Comparison of ENCODE assay signal across 1 cellular context in the genomic region with DNA sequence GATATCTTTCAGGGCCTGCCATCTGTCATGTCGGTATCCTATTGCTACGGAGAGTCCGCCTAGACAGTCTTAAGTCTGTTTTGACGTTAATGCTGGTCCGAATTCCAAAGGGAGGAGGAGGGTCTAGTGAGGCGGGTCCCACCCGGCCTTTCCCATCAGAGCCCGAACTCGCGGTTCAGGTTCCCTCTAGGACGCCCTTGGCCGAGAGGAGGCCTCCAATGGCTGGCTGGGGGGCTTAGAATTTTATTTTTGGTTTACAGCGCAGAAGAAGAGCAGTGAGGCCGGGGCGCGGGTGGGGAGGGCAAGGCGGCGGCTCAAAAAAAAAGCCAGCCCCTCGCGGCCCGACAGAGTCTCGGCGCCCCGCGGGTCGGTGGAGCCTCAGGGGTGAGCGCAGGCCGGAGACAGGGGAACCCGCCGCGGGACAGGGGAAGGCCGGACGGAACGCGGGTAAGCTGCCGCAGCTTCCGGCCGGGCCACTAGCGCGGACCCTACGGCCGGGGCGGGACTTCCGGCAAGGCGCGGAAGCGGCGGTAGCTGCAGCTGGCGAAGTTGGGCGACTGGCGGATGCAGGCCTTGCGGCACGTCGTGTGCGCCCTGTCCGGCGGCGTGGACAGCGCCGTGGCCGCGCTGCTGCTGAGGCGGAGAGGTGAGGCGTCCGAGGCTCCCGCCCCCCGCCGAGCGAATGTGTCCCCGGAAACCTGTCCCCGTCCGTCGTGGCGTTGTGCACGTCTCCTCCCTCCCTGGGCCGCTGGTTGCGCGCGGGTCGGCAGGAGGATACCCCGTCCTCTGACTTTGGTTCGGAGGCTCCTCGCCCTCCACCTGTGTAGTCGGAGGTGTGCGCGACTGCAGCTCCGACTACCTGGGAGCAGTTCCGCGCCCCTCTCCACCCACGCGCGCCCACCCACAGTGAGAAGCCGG.
TF ChIP-seq lines count a peak whose summit lies in the region.

A gene with protein sequence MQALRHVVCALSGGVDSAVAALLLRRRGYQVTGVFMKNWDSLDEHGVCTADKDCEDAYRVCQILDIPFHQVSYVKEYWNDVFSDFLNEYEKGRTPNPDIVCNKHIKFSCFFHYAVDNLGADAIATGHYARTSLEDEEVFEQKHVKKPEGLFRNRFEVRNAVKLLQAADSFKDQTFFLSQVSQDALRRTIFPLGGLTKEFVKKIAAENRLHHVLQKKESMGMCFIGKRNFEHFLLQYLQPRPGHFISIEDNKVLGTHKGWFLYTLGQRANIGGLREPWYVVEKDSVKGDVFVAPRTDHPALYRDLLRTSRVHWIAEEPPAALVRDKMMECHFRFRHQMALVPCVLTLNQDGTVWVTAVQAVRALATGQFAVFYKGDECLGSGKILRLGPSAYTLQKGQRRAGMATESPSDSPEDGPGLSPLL (plus strand): TSS at position 514 of the 918 bp plus-strand sequence. CDS start 51 bp downstream, at position 565.

TF ChIP-seq in K562, 482 proteins besides CTCF, POLR2A, EP300 and RAD21 (continued from another document and continues in another):
- peak; percentile 52 for TF ChIP-seq PKNOX1 (IDR thresholded peaks at IDR 0.05)
- TF ChIP-seq SREBF2 (CRISPR knock-in tag; IDR thresholded peaks at IDR 0.05), result no peak
- peak; percentile 59 for TF ChIP-seq EGR1 (conservative IDR thresholded peaks at IDR 0.05)
- TF ChIP-seq, protein P1, sequence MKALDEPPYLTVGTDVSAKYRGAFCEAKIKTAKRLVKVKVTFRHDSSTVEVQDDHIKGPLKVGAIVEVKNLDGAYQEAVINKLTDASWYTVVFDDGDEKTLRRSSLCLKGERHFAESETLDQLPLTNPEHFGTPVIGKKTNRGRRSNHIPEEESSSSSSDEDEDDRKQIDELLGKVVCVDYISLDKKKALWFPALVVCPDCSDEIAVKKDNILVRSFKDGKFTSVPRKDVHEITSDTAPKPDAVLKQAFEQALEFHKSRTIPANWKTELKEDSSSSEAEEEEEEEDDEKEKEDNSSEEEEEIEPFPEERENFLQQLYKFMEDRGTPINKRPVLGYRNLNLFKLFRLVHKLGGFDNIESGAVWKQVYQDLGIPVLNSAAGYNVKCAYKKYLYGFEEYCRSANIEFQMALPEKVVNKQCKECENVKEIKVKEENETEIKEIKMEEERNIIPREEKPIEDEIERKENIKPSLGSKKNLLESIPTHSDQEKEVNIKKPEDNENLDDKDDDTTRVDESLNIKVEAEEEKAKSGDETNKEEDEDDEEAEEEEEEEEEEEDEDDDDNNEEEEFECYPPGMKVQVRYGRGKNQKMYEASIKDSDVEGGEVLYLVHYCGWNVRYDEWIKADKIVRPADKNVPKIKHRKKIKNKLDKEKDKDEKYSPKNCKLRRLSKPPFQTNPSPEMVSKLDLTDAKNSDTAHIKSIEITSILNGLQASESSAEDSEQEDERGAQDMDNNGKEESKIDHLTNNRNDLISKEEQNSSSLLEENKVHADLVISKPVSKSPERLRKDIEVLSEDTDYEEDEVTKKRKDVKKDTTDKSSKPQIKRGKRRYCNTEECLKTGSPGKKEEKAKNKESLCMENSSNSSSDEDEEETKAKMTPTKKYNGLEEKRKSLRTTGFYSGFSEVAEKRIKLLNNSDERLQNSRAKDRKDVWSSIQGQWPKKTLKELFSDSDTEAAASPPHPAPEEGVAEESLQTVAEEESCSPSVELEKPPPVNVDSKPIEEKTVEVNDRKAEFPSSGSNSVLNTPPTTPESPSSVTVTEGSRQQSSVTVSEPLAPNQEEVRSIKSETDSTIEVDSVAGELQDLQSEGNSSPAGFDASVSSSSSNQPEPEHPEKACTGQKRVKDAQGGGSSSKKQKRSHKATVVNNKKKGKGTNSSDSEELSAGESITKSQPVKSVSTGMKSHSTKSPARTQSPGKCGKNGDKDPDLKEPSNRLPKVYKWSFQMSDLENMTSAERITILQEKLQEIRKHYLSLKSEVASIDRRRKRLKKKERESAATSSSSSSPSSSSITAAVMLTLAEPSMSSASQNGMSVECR (CRISPR knock-in tag; IDR thresholded peaks at IDR 0.05), result peak; percentile 62; the same call in 1 of the 2 replicates
- TF ChIP-seq SP2 (IDR thresholded peaks at IDR 0.05; ENCODE audit: extremely low read depth, low read depth, low read length, poor library complexity, severe bottlenecking), result peak; percentile 37
- no peak for TF ChIP-seq NCOA4 (IDR thresholded peaks at IDR 0.05; ENCODE audit: partially characterized antibody)
- TF ChIP-seq NONO (IDR thresholded peaks at IDR 0.05; ENCODE audit: low read depth in 2 of 2, low read length in 1 of 2), result 0 out of 4 replicates have a peak, but pooled peaks have one; percentile 17 to 27
- TF ChIP-seq RB1 (IDR thresholded peaks at IDR 0.05; ENCODE audit: low read depth), result peak; percentile 92
- TF ChIP-seq GTF2B (IDR thresholded peaks at IDR 0.05; ENCODE audit: extremely low read depth, insufficient read length), result no peak
- TF ChIP-seq ZNF224 (CRISPR knock-in tag; IDR thresholded peaks at IDR 0.05), result no peak
- no peak for TF ChIP-seq SRSF9 (IDR thresholded peaks at IDR 0.05; ENCODE audit: borderline replicate concordance, low read depth, low read length)
- peak; percentile 30 for TF ChIP-seq DACH1 (IDR thresholded peaks at IDR 0.05; ENCODE audit: partially characterized antibody)
- no peak for TF ChIP-seq ZNF324 (CRISPR knock-in tag; IDR thresholded peaks at IDR 0.05)
- TF ChIP-seq ZNF263 (CRISPR knock-in tag; IDR thresholded peaks at IDR 0.05; ENCODE audit: borderline replicate concordance), result 0 out of 2 replicates have a peak, but pooled peaks have one; percentile 56
- TF ChIP-seq RBM34 (IDR thresholded peaks at IDR 0.05; ENCODE audit: borderline replicate concordance, insufficient read depth, low read length), result 0 out of 2 replicates have a peak, but pooled peaks have one; percentile 53
- no peak for TF ChIP-seq ZNF280A (IDR thresholded peaks at IDR 0.05; ENCODE audit: low read depth, partially characterized antibody)
- peak; percentile 49 to 62 for TF ChIP-seq E2F6 (IDR thresholded peaks at IDR 0.05; ENCODE audit: borderline replicate concordance in 1 of 2, extremely low read depth in 1 of 2, insufficient read depth in 1 of 2, insufficient read length in 1 of 2, low read depth in 1 of 2, low read length in 1 of 2, poor library complexity in 1 of 2, severe bottlenecking in 1 of 2)
- TF ChIP-seq PBX2 (CRISPR knock-in tag; IDR thresholded peaks at IDR 0.05; ENCODE audit: low read depth), result no peak
- no peak for TF ChIP-seq PBX2 (tag; conservative IDR thresholded peaks at IDR 0.05; ENCODE audit: low read depth)
- TF ChIP-seq ETV5 (CRISPR knock-in tag; IDR thresholded peaks at IDR 0.05; ENCODE audit: low read depth), result peak; percentile 81
- TF ChIP-seq E2F5 (CRISPR knock-in tag; IDR thresholded peaks at IDR 0.05), result no peak
- TF ChIP-seq SAP30 (IDR thresholded peaks at IDR 0.05; ENCODE audit: borderline replicate concordance, insufficient read depth, low read depth, low read length, poor library complexity, severe bottlenecking), result peak; percentile 75
- TF ChIP-seq PHF20 (IDR thresholded peaks at IDR 0.05; ENCODE audit: partially characterized antibody), result peak; percentile 91
- 0 out of 2 replicates have a peak, but pooled peaks have one; percentile 11 for TF ChIP-seq NFIC (IDR thresholded peaks at IDR 0.05)
- TF ChIP-seq, protein P2, sequence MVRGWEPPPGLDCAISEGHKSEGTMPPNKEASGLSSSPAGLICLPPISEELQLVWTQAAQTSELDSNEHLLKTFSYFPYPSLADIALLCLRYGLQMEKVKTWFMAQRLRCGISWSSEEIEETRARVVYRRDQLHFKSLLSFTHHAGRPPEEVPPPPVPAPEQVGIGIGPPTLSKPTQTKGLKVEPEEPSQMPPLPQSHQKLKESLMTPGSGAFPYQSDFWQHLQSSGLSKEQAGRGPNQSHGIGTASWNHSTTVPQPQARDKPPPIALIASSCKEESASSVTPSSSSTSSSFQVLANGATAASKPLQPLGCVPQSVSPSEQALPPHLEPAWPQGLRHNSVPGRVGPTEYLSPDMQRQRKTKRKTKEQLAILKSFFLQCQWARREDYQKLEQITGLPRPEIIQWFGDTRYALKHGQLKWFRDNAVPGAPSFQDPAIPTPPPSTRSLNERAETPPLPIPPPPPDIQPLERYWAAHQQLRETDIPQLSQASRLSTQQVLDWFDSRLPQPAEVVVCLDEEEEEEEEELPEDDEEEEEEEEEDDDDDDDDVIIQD (CRISPR knock-in tag; IDR thresholded peaks at IDR 0.05), result no peak
- TF ChIP-seq ATF7 (IDR thresholded peaks at IDR 0.05), result peak; percentile 58; the same call in 1 of the 2 replicates
- peak; percentile 60; the same call in 1 of the 2 replicates for TF ChIP-seq SUPT5H (IDR thresholded peaks at IDR 0.05)
- TF ChIP-seq, protein P3, sequence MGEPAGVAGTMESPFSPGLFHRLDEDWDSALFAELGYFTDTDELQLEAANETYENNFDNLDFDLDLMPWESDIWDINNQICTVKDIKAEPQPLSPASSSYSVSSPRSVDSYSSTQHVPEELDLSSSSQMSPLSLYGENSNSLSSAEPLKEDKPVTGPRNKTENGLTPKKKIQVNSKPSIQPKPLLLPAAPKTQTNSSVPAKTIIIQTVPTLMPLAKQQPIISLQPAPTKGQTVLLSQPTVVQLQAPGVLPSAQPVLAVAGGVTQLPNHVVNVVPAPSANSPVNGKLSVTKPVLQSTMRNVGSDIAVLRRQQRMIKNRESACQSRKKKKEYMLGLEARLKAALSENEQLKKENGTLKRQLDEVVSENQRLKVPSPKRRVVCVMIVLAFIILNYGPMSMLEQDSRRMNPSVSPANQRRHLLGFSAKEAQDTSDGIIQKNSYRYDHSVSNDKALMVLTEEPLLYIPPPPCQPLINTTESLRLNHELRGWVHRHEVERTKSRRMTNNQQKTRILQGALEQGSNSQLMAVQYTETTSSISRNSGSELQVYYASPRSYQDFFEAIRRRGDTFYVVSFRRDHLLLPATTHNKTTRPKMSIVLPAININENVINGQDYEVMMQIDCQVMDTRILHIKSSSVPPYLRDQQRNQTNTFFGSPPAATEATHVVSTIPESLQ (CRISPR knock-in tag; IDR thresholded peaks at IDR 0.05), result peak; percentile 68; the same call in 1 of the 2 replicates
- TF ChIP-seq, protein P4, sequence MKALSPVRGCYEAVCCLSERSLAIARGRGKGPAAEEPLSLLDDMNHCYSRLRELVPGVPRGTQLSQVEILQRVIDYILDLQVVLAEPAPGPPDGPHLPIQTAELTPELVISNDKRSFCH (CRISPR knock-in tag; IDR thresholded peaks at IDR 0.05), result no peak
- TF ChIP-seq, protein P4 (tag; IDR thresholded peaks at IDR 0.05), result no peak
- TF ChIP-seq SIN3A (IDR thresholded peaks at IDR 0.05; ENCODE audit: borderline replicate concordance in 2 of 2, control insufficient read depth in 1 of 2, low read depth in 2 of 2, low read length in 2 of 2), result peak; percentile 72 to 89; a peak in 3 of 4 replicates
- TF ChIP-seq RBM25 (IDR thresholded peaks at IDR 0.05; ENCODE audit: low read depth, low read length, severe bottlenecking), result peak; percentile 44
- TF ChIP-seq KDM5B (IDR thresholded peaks at IDR 0.05; ENCODE audit: insufficient replicate concordance, low read depth, low read length), result peak; percentile 58
- 0 out of 2 replicates have a peak, but pooled peaks have one; percentile 57 for TF ChIP-seq ELF2 (CRISPR knock-in tag; IDR thresholded peaks at IDR 0.05)
